ENCODE assay signal across 22 cellular contexts in genomic region chr3:196708467-196708866, GRCh38. TPM values are rescaled to one million over a fixed set of nuclear protein-coding genes. Genes with fewer than 3 reads are reported as not detected.
A peak's percentile ranks its signal among the peaks of the same experiment; 100 is the strongest.
DNase-seq lines count a peak whose midpoint lies in the region; ATAC-seq and TF ChIP-seq lines count a peak whose summit lies in the region.
"Had no signal": no experiment of that assay in that cellular context is flagged by ENCODE, and none has a peak within 500 bp of the region (broad histone marks: within the 10 kb centered on the region; RNA-seq: fewer than 3 reads in every experiment).

No MANE protein-coding gene starts in this region.

- H3K23ac ChIP-seq in mesendoderm (ENCODE audit: low read length): no peak overlapping the region

- no peak overlapping the region for H3K9ac ChIP-seq in mesendoderm (ENCODE audit: low read length)
- H3K9ac ChIP-seq: BLaER1 treated with 17β-estradiol and CSF1 and Interleukin-3, amounts not matched to agents 10 nM and 100 nM had no signal

- H3K27ac ChIP-seq in RWPE1 (no peak overlapping the region; the same call in 1 of the 2 replicates), mesendoderm (ENCODE audit: low read depth, low read length) (no peak overlapping the region)
- no peak overlapping the region for H3K27ac ChIP-seq in effector memory CD4-positive, alpha-beta T cell (ENCODE audit: insufficient read depth, low read length, poor library complexity, severe bottlenecking)
- H3K27ac ChIP-seq: A549; BLaER1 treated with 17β-estradiol and CSF1 and Interleukin-3, amounts not matched to agents 10 nM and 100 nM; HL-60; SJCRH30 had no signal

- H3K56ac ChIP-seq in mesendoderm (ENCODE audit: low read length): no peak overlapping the region

- POLR2A ChIA-PET in RWPE1 (lab: Yijun Ruan, JAX; ENCODE audit: low non-redundant PET): no interaction called here

- H3K36me3 ChIP-seq in mesendoderm (ENCODE audit: control insufficient read depth, insufficient read depth, low read length): no peaks in the 10 kb centered on the region
- no peaks in the 10 kb centered on the region for H3K36me3 ChIP-seq in effector memory CD4-positive, alpha-beta T cell (ENCODE audit: control insufficient read depth, insufficient read depth, low read length)
- H3K36me3 ChIP-seq: SJCRH30 had no signal

- no peaks in the 10 kb centered on the region for H3K4me1 ChIP-seq in mesendoderm (ENCODE audit: control insufficient read depth, low read depth, low read length)
- peaks cover 12% of the 10 kb centered on the region for H3K4me1 ChIP-seq in effector memory CD4-positive, alpha-beta T cell (ENCODE audit: control insufficient read depth, insufficient read depth, low read length, poor library complexity, severe bottlenecking)
- H3K4me1 ChIP-seq: SJCRH30 had no signal

- H3K4ac ChIP-seq in mesendoderm (ENCODE audit: low read depth, low read length): no peak overlapping the region

- no peak for ATAC-seq in HG03280 (IDR thresholded peaks at IDR 0.05; ENCODE audit: unreplicated experiment)
- ATAC-seq: A549 had no signal

- no peaks in the 10 kb centered on the region for H3K27me3 ChIP-seq in mesendoderm (ENCODE audit: insufficient read depth, low read length, poor library complexity)
- H3K27me3 ChIP-seq in effector memory CD4-positive, alpha-beta T cell (replicated peaks; ENCODE audit: control insufficient read depth, insufficient read depth, low read length, poor library complexity, severe bottlenecking): no peaks in the 10 kb centered on the region
- H3K27me3 ChIP-seq: BLaER1 treated with 17β-estradiol and CSF1 and Interleukin-3, amounts not matched to agents 10 nM and 100 nM; SJCRH30 had no signal

- H2BK5ac ChIP-seq in mesendoderm (ENCODE audit: low read length): no peak overlapping the region

- CTCF ChIA-PET in RWPE1 (lab: Yijun Ruan, JAX): interaction anchor here (1.1 kb wide), 2 partner anchors 15 to 99 kb away, joined by 3 to 5 read pairs; no protein-coding TSS in a partner anchor

- DNase-seq in Daoy (ENCODE audit: low read depth): peak; percentile 21
- DNase-seq in RWPE1 (ENCODE audit: low spot score): peak; percentile 40
- peak; percentile 78 to 84 for DNase-seq in dermis microvascular lymphatic vessel endothelial cell (ENCODE audit: low read depth in 2 of 2)
- DNase-seq in iris pigment epithelial cell (ENCODE audit: low read depth): peak; percentile 12
- DNase-seq in mesendoderm: no peak
- no peak for DNase-seq in effector memory CD4-positive, alpha-beta T cell
- DNase-seq in NCI-H1694 (lab: John Stamatoyannopoulos, UW): no peak
- DNase-seq: DND-41, GDM1, Kasumi-1, MM.1S, NCI-H1092, NCI-H1436 treated with DMSO at 0.1 percent for 48 hours, NCI-H2081, NCI-H510A, NCI-H774, RPMI8226, SJCRH30 had no signal

- no CpG with 5 or more reads among the region's 7 CpGs for WGBS in mesendoderm (ENCODE audit: extremely low coverage, insufficient coverage, low lambda C conversion rate)

- H2BK15ac ChIP-seq in mesendoderm (replicated peaks; ENCODE audit: low read depth): no peak overlapping the region

- no peaks in the 10 kb centered on the region for H3K79me2 ChIP-seq in mesendoderm (ENCODE audit: control insufficient read depth, insufficient read depth, low read length)

- no peak overlapping the region for H2BK120ac ChIP-seq in mesendoderm (ENCODE audit: low read depth, low read length)

- H3K79me1 ChIP-seq in mesendoderm (ENCODE audit: low read length): no peaks in the 10 kb centered on the region

- H3K4me3 ChIP-seq in mesendoderm (ENCODE audit: low read length): no peak overlapping the region
- H3K4me3 ChIP-seq in effector memory CD4-positive, alpha-beta T cell (ENCODE audit: insufficient read depth, low read depth, low read length, poor library complexity, severe bottlenecking): no peak overlapping the region
- H3K4me3 ChIP-seq: A549; BLaER1 treated with 17β-estradiol and CSF1 and Interleukin-3, amounts not matched to agents 10 nM and 100 nM; SJCRH30 had no signal

- H3K9me3 ChIP-seq in effector memory CD4-positive, alpha-beta T cell (ENCODE audit: control insufficient read depth, low read length): no peaks in the 10 kb centered on the region
- H3K9me3 ChIP-seq: A549; BLaER1 treated with 17β-estradiol and CSF1 and Interleukin-3, amounts not matched to agents 10 nM and 100 nM; SJCRH30 had no signal

- no peak for TF ChIP-seq CTCF in RWPE1 (conservative IDR thresholded peaks at IDR 0.05; ENCODE audit: low read depth)

- no peak overlapping the region for H3K18ac ChIP-seq in mesendoderm (ENCODE audit: low read length)

- no peak overlapping the region for H4K5ac ChIP-seq in mesendoderm (ENCODE audit: low read length)

- no peak overlapping the region for H3K4me2 ChIP-seq in mesendoderm (ENCODE audit: low read length)
- H3K4me2 ChIP-seq: A549; BLaER1 treated with 17β-estradiol and CSF1 and Interleukin-3, amounts not matched to agents 10 nM and 100 nM had no signal

- no peak overlapping the region for H4K8ac ChIP-seq in mesendoderm (ENCODE audit: low read depth, low read length)

- H2AK5ac ChIP-seq in mesendoderm (ENCODE audit: low read length): no peak overlapping the region

RNA-seq across cellular contexts. Expression of gene CEP19, which starts 3.6 kb away (rescaled TPM):
- total RNA-seq in Daoy (2014; rRNA removed; shearing (Covaris generic)): 2.5 and 6.2 TPM in 2 replicates
- 5.6 and 6.6 TPM in 2 replicates for total RNA-seq in dermis microvascular lymphatic vessel endothelial cell
- polyA plus RNA-seq in mesendoderm (2013, experiment 1 of 2): 0.87 TPM
- 0.81 TPM for polyA plus RNA-seq in mesendoderm (2013, experiment 2 of 2)

RNA-seq across cellular contexts. Expression of gene PIGX, which starts 3.7 kb away (rescaled TPM):
- 28.7 and 33.1 TPM in 2 replicates for total RNA-seq in Daoy (2014; rRNA removed; shearing (Covaris generic))
- total RNA-seq in dermis microvascular lymphatic vessel endothelial cell: 29.4 and 31.0 TPM in 2 replicates
- polyA plus RNA-seq in mesendoderm (2013, experiment 1 of 2): 9.4 TPM
- polyA plus RNA-seq in mesendoderm (2013, experiment 2 of 2): 10.0 TPM

RNA-seq across cellular contexts. Expression of gene PAK2, which starts 31.2 kb away (rescaled TPM):
- total RNA-seq in Daoy (2014; rRNA removed; shearing (Covaris generic)): 36.1 and 44.6 TPM in 2 replicates
- total RNA-seq in dermis microvascular lymphatic vessel endothelial cell: 50.3 and 118 TPM in 2 replicates
- 31.8 TPM for polyA plus RNA-seq in mesendoderm (2013, experiment 1 of 2)
- 30.1 TPM for polyA plus RNA-seq in mesendoderm (2013, experiment 2 of 2)

Comparison
In these comparisons a context has a peak if more than half of its experiments do, and no peak if none do; other contexts are left out.
1. DNase-seq: peak in Daoy (single experiment), RWPE1 (single experiment), dermis microvascular lymphatic vessel endothelial cell (2 of 2) and iris pigment epithelial cell (single experiment); none in mesendoderm (single experiment), effector memory CD4-positive, alpha-beta T cell (0 of 3) and NCI-H1694 (single experiment).